Comparison of ENCODE assay signal across 9 cellular contexts in genomic region chr12:96347130-96347699, GRCh38. TPM values are rescaled to one million over a fixed set of nuclear protein-coding genes. Genes with fewer than 3 reads are reported as not detected.
DNase-seq lines count a peak whose midpoint lies in the region; ATAC-seq and TF ChIP-seq lines count a peak whose summit lies in the region.
"Had no signal": no experiment of that assay in that cellular context is flagged by ENCODE, and none has a peak within 500 bp of the region (broad histone marks: within the 10 kb centered on the region; RNA-seq: fewer than 3 reads in every experiment).

No MANE protein-coding gene starts in this region.

- no peak for ATAC-seq in activated T-helper 17 cell treated with anti-CD3 and anti-CD28 coated beads, Interleukin-2, amount 50 U/mL, for 72 hours (replicated peaks)
- ATAC-seq in stimulated activated effector memory CD8-positive, alpha-beta T cell treated with anti-CD3 and anti-CD28 coated beads, Interleukin-12 subunit alpha, Interleukin-12 subunit beta, amount 100 ng/mL, for 72 hours: no peak
- ATAC-seq in HG03354 (IDR thresholded peaks at IDR 0.05; ENCODE audit: poor library complexity, severe bottlenecking, unreplicated experiment): no peak

- peaks cover 46 to 59% (median 49%) of the 10 kb centered on the region in 3 donors for H3K4me1 Mint-ChIP-seq in IgD-negative memory B cell
- H3K4me1 Mint-ChIP-seq in activated T-helper 17 cell treated with anti-CD3 and anti-CD28 coated beads, Interleukin-2, amount 50 U/mL, for 72 hours: peaks cover 46% of the 10 kb centered on the region
- H3K4me1 Mint-ChIP-seq in stimulated activated effector memory CD8-positive, alpha-beta T cell treated with anti-CD3 and anti-CD28 coated beads, Interleukin-12 subunit alpha, Interleukin-12 subunit beta, amount 100 ng/mL, for 72 hours: peaks cover 73% of the 10 kb centered on the region

- peak overlapping the region in 1 of 2 donors; percentile 28 for H3K4me3 ChIP-seq in right atrium auricular region

- H3K9me3 Mint-ChIP-seq in IgD-negative memory B cell: peaks cover 2 to 10% (median 4%) of the 10 kb centered on the region in 3 donors
- H3K9me3 Mint-ChIP-seq in activated T-helper 17 cell treated with anti-CD3 and anti-CD28 coated beads, Interleukin-2, amount 50 U/mL, for 72 hours: peaks cover 4% of the 10 kb centered on the region
- H3K9me3 Mint-ChIP-seq in stimulated activated effector memory CD8-positive, alpha-beta T cell treated with anti-CD3 and anti-CD28 coated beads, Interleukin-12 subunit alpha, Interleukin-12 subunit beta, amount 100 ng/mL, for 72 hours: peaks cover 18% of the 10 kb centered on the region

- no peaks in the 10 kb centered on the region for H3K27me3 ChIP-seq in right atrium auricular region

- no peaks in the 10 kb centered on the region for H3K36me3 ChIP-seq in right atrium auricular region

- POLR2A ChIA-PET in GM10248 (lab: Yijun Ruan, JAX): no interaction called here

- TF ChIP-seq CTCF in right atrium auricular region (IDR thresholded peaks at IDR 0.05) (no peak), GM10248 (IDR thresholded peaks at IDR 0.05; ENCODE audit: control extremely low read depth, extremely low read depth, low read depth, missing control alignments) (no peak)

- CTCF ChIA-PET in GM10248 (lab: Yijun Ruan, JAX): interaction anchor here (0.7 to 2.0 kb wide), 7 partner anchors 10 to 64 kb away, joined by 3 to 6 read pairs (median 4); partner anchors contain the start of gene CDK17

- peaks cover 0 to 30% of the 10 kb centered on the region in 2 donors for H3K9me3 ChIP-seq in right atrium auricular region

- peak overlapping the region; percentile 28 to 90 (median 66) for H3K4me3 Mint-ChIP-seq in IgD-negative memory B cell
- H3K4me3 Mint-ChIP-seq in activated T-helper 17 cell treated with anti-CD3 and anti-CD28 coated beads, Interleukin-2, amount 50 U/mL, for 72 hours: peak overlapping the region; percentile 61
- peak overlapping the region; percentile 37 for H3K4me3 Mint-ChIP-seq in stimulated activated effector memory CD8-positive, alpha-beta T cell treated with anti-CD3 and anti-CD28 coated beads, Interleukin-12 subunit alpha, Interleukin-12 subunit beta, amount 100 ng/mL, for 72 hours

- H3K27me3 Mint-ChIP-seq in IgD-negative memory B cell: no peaks in the 10 kb centered on the region
- no peaks in the 10 kb centered on the region for H3K27me3 Mint-ChIP-seq in activated T-helper 17 cell treated with anti-CD3 and anti-CD28 coated beads, Interleukin-2, amount 50 U/mL, for 72 hours
- H3K27me3 Mint-ChIP-seq: progenitor cell of endocrine pancreas had no signal

- no peak for DNase-seq in right atrium auricular region (ENCODE audit: low spot score)
- DNase-seq in stimulated activated effector memory CD8-positive, alpha-beta T cell treated with anti-CD3 and anti-CD28 coated beads, Interleukin-12 subunit alpha, Interleukin-12 subunit beta, amount 100 ng/mL, for 72 hours (ENCODE audit: low spot score in 2 of 2): no peak
- DNase-seq in ureter (ENCODE audit: low spot score): no peak
- DNase-seq in GM10248 (ENCODE audit: extremely low spot score): no peak
- DNase-seq: NCI-H2171 treated with DMSO at 0.1 percent for 48 hours had no signal

- H3K36me3 Mint-ChIP-seq in IgD-negative memory B cell: peaks cover 5% of the 10 kb centered on the region
- peaks cover 31% of the 10 kb centered on the region for H3K36me3 Mint-ChIP-seq in activated T-helper 17 cell treated with anti-CD3 and anti-CD28 coated beads, Interleukin-2, amount 50 U/mL, for 72 hours (ENCODE audit: low read depth)
- H3K36me3 Mint-ChIP-seq in stimulated activated effector memory CD8-positive, alpha-beta T cell treated with anti-CD3 and anti-CD28 coated beads, Interleukin-12 subunit alpha, Interleukin-12 subunit beta, amount 100 ng/mL, for 72 hours: peaks cover 33% of the 10 kb centered on the region

- H3K27ac Mint-ChIP-seq in IgD-negative memory B cell: peak overlapping the region; percentile 28 to 89 (median 41)
- peak overlapping the region; percentile 33 for H3K27ac Mint-ChIP-seq in activated T-helper 17 cell treated with anti-CD3 and anti-CD28 coated beads, Interleukin-2, amount 50 U/mL, for 72 hours
- H3K27ac Mint-ChIP-seq in stimulated activated effector memory CD8-positive, alpha-beta T cell treated with anti-CD3 and anti-CD28 coated beads, Interleukin-12 subunit alpha, Interleukin-12 subunit beta, amount 100 ng/mL, for 72 hours: no peak overlapping the region

- peak overlapping the region; percentile 8 to 50 for H3K27ac ChIP-seq in right atrium auricular region

- H3K4me1 ChIP-seq in right atrium auricular region: peaks cover 0 to 11% of the 10 kb centered on the region in 2 donors

RNA-seq across cellular contexts. Expression of gene CDK17, which starts 53.0 kb away (rescaled TPM):
- polyA plus RNA-seq in IgD-negative memory B cell: 30.0 TPM
- 10 to 100 TPM; 28.5 to 38.1 TPM for total RNA-seq in activated T-helper 17 cell treated with anti-CD3 and anti-CD28 coated beads, Interleukin-2, amount 50 U/mL, for 72 hours
- total RNA-seq in right atrium auricular region: 10 to 100 TPM; 20.9 to 27.1 TPM
- 40.9 TPM for total RNA-seq in ureter
